Comparison of ENCODE assay signal across 1 cellular context in genomic region chr6:131776986-131777385, GRCh38.
A peak's percentile ranks its signal among the peaks of the same experiment; 100 is the strongest.
TF ChIP-seq lines count a peak whose summit lies in the region.

No MANE protein-coding gene starts in this region.

TF ChIP-seq in HepG2, 621 proteins besides CTCF, POLR2A, EP300 and RAD21 (continued from another document):
- TF ChIP-seq ZNF333 (CRISPR knock-in tag; IDR thresholded peaks at IDR 0.05; ENCODE audit: borderline replicate concordance) (no peak), BORCS8-MEF2B (CRISPR knock-in tag; IDR thresholded peaks at IDR 0.05) (no peak), STAT6 (CRISPR knock-in tag; IDR thresholded peaks at IDR 0.05; ENCODE audit: borderline replicate concordance) (0 out of 2 replicates have a peak, but pooled peaks have one; percentile 35), CEBPG (CRISPR knock-in tag; IDR thresholded peaks at IDR 0.05) (peak; percentile 45; the same call in 1 of the 2 replicates), GATAD2A (CRISPR knock-in tag; IDR thresholded peaks at IDR 0.05) (peak; percentile 25; the same call in 1 of the 2 replicates), SMYD3 (CRISPR knock-in tag; IDR thresholded peaks at IDR 0.05) (no peak), SOX6 (IDR thresholded peaks at IDR 0.05) (no peak), SOX6 (CRISPR knock-in tag; IDR thresholded peaks at IDR 0.05) (0 out of 2 replicates have a peak, but pooled peaks have one; percentile 13), CEBPB (IDR thresholded peaks at IDR 0.05; ENCODE audit: borderline replicate concordance, low read depth, low read length) (0 out of 2 replicates have a peak, but pooled peaks have one; percentile 31), ZNF607 (CRISPR knock-in tag; IDR thresholded peaks at IDR 0.05; ENCODE audit: borderline replicate concordance) (no peak), NFYB (CRISPR knock-in tag; IDR thresholded peaks at IDR 0.05) (no peak), HNF4A (CRISPR knock-in tag; IDR thresholded peaks at IDR 0.05) (peak; percentile 54), KDM4B (CRISPR knock-in tag; IDR thresholded peaks at IDR 0.05) (no peak)
- TF ChIP-seq, protein P1, sequence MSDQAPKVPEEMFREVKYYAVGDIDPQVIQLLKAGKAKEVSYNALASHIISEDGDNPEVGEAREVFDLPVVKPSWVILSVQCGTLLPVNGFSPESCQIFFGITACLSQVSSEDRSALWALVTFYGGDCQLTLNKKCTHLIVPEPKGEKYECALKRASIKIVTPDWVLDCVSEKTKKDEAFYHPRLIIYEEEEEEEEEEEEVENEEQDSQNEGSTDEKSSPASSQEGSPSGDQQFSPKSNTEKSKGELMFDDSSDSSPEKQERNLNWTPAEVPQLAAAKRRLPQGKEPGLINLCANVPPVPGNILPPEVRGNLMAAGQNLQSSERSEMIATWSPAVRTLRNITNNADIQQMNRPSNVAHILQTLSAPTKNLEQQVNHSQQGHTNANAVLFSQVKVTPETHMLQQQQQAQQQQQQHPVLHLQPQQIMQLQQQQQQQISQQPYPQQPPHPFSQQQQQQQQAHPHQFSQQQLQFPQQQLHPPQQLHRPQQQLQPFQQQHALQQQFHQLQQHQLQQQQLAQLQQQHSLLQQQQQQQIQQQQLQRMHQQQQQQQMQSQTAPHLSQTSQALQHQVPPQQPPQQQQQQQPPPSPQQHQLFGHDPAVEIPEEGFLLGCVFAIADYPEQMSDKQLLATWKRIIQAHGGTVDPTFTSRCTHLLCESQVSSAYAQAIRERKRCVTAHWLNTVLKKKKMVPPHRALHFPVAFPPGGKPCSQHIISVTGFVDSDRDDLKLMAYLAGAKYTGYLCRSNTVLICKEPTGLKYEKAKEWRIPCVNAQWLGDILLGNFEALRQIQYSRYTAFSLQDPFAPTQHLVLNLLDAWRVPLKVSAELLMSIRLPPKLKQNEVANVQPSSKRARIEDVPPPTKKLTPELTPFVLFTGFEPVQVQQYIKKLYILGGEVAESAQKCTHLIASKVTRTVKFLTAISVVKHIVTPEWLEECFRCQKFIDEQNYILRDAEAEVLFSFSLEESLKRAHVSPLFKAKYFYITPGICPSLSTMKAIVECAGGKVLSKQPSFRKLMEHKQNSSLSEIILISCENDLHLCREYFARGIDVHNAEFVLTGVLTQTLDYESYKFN (CRISPR knock-in tag; conservative IDR thresholded peaks at IDR 0.05), result 0 out of 2 replicates have a peak, but pooled peaks have one; percentile 21
